ENCODE assay signal across 17 cellular contexts in genomic region chr3:52083556-52084087, GRCh38.
"Had no signal": no experiment of that assay in that cellular context is flagged by ENCODE, and none has a peak within 500 bp of the region (broad histone marks: within the 10 kb centered on the region; RNA-seq: fewer than 3 reads in every experiment).

No MANE protein-coding gene starts in this region.

- ATAC-seq: activated CD4-positive, alpha-beta T cell treated with anti-CD3 and anti-CD28 coated beads for 36 hours; activated T-helper 17 cell treated with anti-CD3 and anti-CD28 coated beads, Interleukin-2, amount 50 U/mL, for 72 hours; left lobe of liver; sciatic nerve; WTC11 had no signal

- H3K27me3 ChIP-seq: brain microvascular endothelial cell, colonic mucosa had no signal

- H3K9me3 Mint-ChIP-seq: activated CD4-positive, alpha-beta memory T cell treated with anti-CD3 and anti-CD28 coated beads for 36 hours; activated T-helper 17 cell treated with anti-CD3 and anti-CD28 coated beads, Interleukin-2, amount 50 U/mL, for 72 hours; central memory CD8-positive, alpha-beta T cell; neural crest cell; WTC11 had no signal

- H3K4me1 Mint-ChIP-seq: WTC11 had no signal

- H3K9me3 ChIP-seq: colonic mucosa had no signal

- H3K36me3 ChIP-seq: brain microvascular endothelial cell, colonic mucosa had no signal

- H3K27ac ChIP-seq: brain microvascular endothelial cell, colonic mucosa had no signal

- H3K36me3 Mint-ChIP-seq: activated CD4-positive, alpha-beta memory T cell treated with anti-CD3 and anti-CD28 coated beads for 36 hours; WTC11 had no signal

- H3K4me1 ChIP-seq: colonic mucosa had no signal

- H3K4me3 ChIP-seq: colonic mucosa had no signal

- H3K4me3 Mint-ChIP-seq: activated CD4-positive, alpha-beta memory T cell treated with anti-CD3 and anti-CD28 coated beads for 36 hours; activated CD4-positive, alpha-beta T cell treated with anti-CD3 and anti-CD28 coated beads for 36 hours; activated T-helper 17 cell treated with anti-CD3 and anti-CD28 coated beads, Interleukin-2, amount 50 U/mL, for 72 hours; central memory CD8-positive, alpha-beta T cell; neural crest cell; WTC11 had no signal

- H3K27me3 Mint-ChIP-seq: activated CD4-positive, alpha-beta memory T cell treated with anti-CD3 and anti-CD28 coated beads for 36 hours; activated CD4-positive, alpha-beta T cell treated with anti-CD3 and anti-CD28 coated beads for 36 hours; activated T-helper 17 cell treated with anti-CD3 and anti-CD28 coated beads, Interleukin-2, amount 50 U/mL, for 72 hours; central memory CD8-positive, alpha-beta T cell had no signal

- DNase-seq: activated CD4-positive, alpha-beta memory T cell treated with anti-CD3 and anti-CD28 coated beads for 36 hours; activated CD4-positive, alpha-beta T cell treated with anti-CD3 and anti-CD28 coated beads for 36 hours; activated naive CD4-positive, alpha-beta T cell; activated T-cell treated with anti-CD3 and anti-CD28 coated beads for 4 hours; brain microvascular endothelial cell; colonic mucosa; foreskin melanocyte; glutamatergic neuron; hippocampal formation; islet precursor cell; stimulated activated naive CD4-positive, alpha-beta T cell had no signal

- H3K27ac Mint-ChIP-seq: activated CD4-positive, alpha-beta memory T cell treated with anti-CD3 and anti-CD28 coated beads for 36 hours; activated CD4-positive, alpha-beta T cell treated with anti-CD3 and anti-CD28 coated beads for 36 hours; activated T-helper 17 cell treated with anti-CD3 and anti-CD28 coated beads, Interleukin-2, amount 50 U/mL, for 72 hours; WTC11 had no signal
